ENCODE assay signal across 26 cellular contexts in genomic region chr6:107728564-107728897, GRCh38.
DNase-seq lines count a peak whose midpoint lies in the region; ATAC-seq and TF ChIP-seq lines count a peak whose summit lies in the region.
"Had no signal": no experiment of that assay in that cellular context is flagged by ENCODE, and none has a peak within 500 bp of the region (broad histone marks: within the 10 kb centered on the region; RNA-seq: fewer than 3 reads in every experiment).

No MANE protein-coding gene starts in this region.

- H3K27me3 Mint-ChIP-seq in natural killer cell treated with Interleukin-12 subunit alpha and Interleukin-12 subunit beta and Interleukin-15 and Interleukin-18, amount 100 ng/mL, for 72 hours: no peaks in the 10 kb centered on the region
- no peaks in the 10 kb centered on the region for H3K27me3 Mint-ChIP-seq in natural killer cell (ENCODE audit: low read depth in 2 of 2)
- no peaks in the 10 kb centered on the region for H3K27me3 Mint-ChIP-seq in effector memory CD8-positive, alpha-beta T cell
- H3K27me3 Mint-ChIP-seq: activated CD4-positive, alpha-beta memory T cell treated with anti-CD3 and anti-CD28 coated beads for 36 hours; activated naive CD8-positive, alpha-beta T cell treated with anti-CD3 and anti-CD28 coated beads for 36 hours had no signal

- no peak overlapping the region for H3K27ac ChIP-seq in PC-9
- H3K27ac ChIP-seq: neural progenitor cell, pancreas, skin epidermis, suprapubic skin, upper lobe of left lung had no signal

- H3K27ac Mint-ChIP-seq in natural killer cell treated with Interleukin-12 subunit alpha and Interleukin-12 subunit beta and Interleukin-15 and Interleukin-18, amount 100 ng/mL, for 72 hours: no peak overlapping the region
- H3K27ac Mint-ChIP-seq in natural killer cell: no peak overlapping the region
- peak overlapping the region in 1 of 2 donors; percentile 69 for H3K27ac Mint-ChIP-seq in effector memory CD8-positive, alpha-beta T cell
- H3K27ac Mint-ChIP-seq: activated CD4-positive, alpha-beta memory T cell treated with anti-CD3 and anti-CD28 coated beads for 36 hours; HFFc6; neural progenitor cell had no signal

- H3K9me3 ChIP-seq in PC-9 (ENCODE audit: insufficient read depth, low read depth): no peaks in the 10 kb centered on the region
- H3K9me3 ChIP-seq: pancreas, suprapubic skin, upper lobe of left lung had no signal

- peaks cover 32 to 65% of the 10 kb centered on the region in 2 donors for H3K4me1 Mint-ChIP-seq in natural killer cell treated with Interleukin-12 subunit alpha and Interleukin-12 subunit beta and Interleukin-15 and Interleukin-18, amount 100 ng/mL, for 72 hours (ENCODE audit: low read depth in 2 of 2)
- H3K4me1 Mint-ChIP-seq in natural killer cell: peaks cover 36 to 53% of the 10 kb centered on the region in 2 donors
- H3K4me1 Mint-ChIP-seq in effector memory CD8-positive, alpha-beta T cell (ENCODE audit: low read depth in 2 of 2): peaks cover 59 to 67% of the 10 kb centered on the region in 2 donors

- H4K20me1 ChIP-seq in PC-9 (ENCODE audit: insufficient read depth): no peaks in the 10 kb centered on the region

- H3F3A ChIP-seq in PC-9 (ENCODE audit: insufficient read depth, low read depth): no peaks in the 10 kb centered on the region

- peaks cover 56% of the 10 kb centered on the region for H3K27me3 ChIP-seq in PC-9 (ENCODE audit: insufficient read depth, low read depth)
- H3K27me3 ChIP-seq: neural progenitor cell, pancreas, upper lobe of left lung had no signal

- no peak overlapping the region for H2AFZ ChIP-seq in PC-9
- H2AFZ ChIP-seq: neural progenitor cell had no signal

- no peaks in the 10 kb centered on the region for H3K79me2 ChIP-seq in PC-9 (ENCODE audit: low read depth)

- no peak for TF ChIP-seq CTCF in natural killer cell (IDR thresholded peaks at IDR 0.05)
- TF ChIP-seq CTCF in PC-9 (conservative IDR thresholded peaks at IDR 0.05): no peak

- H3K4me3 ChIP-seq in PC-9: no peak overlapping the region
- H3K4me3 ChIP-seq: neural progenitor cell, pancreas, skin epidermis, suprapubic skin, upper lobe of left lung had no signal

- H3K9me3 Mint-ChIP-seq in natural killer cell treated with Interleukin-12 subunit alpha and Interleukin-12 subunit beta and Interleukin-15 and Interleukin-18, amount 100 ng/mL, for 72 hours: no peaks in the 10 kb centered on the region
- no peaks in the 10 kb centered on the region for H3K9me3 Mint-ChIP-seq in natural killer cell
- no peaks in the 10 kb centered on the region for H3K9me3 Mint-ChIP-seq in effector memory CD8-positive, alpha-beta T cell
- H3K9me3 Mint-ChIP-seq: activated CD4-positive, alpha-beta memory T cell treated with anti-CD3 and anti-CD28 coated beads for 36 hours; activated naive CD8-positive, alpha-beta T cell treated with anti-CD3 and anti-CD28 coated beads for 36 hours; HFFc6; immature natural killer cell; neural progenitor cell had no signal

- peak overlapping the region; percentile 92 for H3K4me3 Mint-ChIP-seq in natural killer cell treated with Interleukin-12 subunit alpha and Interleukin-12 subunit beta and Interleukin-15 and Interleukin-18, amount 100 ng/mL, for 72 hours
- H3K4me3 Mint-ChIP-seq in natural killer cell: no peak overlapping the region
- peak overlapping the region; percentile 86 to 97 for H3K4me3 Mint-ChIP-seq in effector memory CD8-positive, alpha-beta T cell
- H3K4me3 Mint-ChIP-seq: activated CD4-positive, alpha-beta memory T cell treated with anti-CD3 and anti-CD28 coated beads for 36 hours; HFFc6; immature natural killer cell; neural progenitor cell had no signal

- CTCF ChIA-PET in PC-9 (lab: Charles Lee): no interaction called here

- BruUV-seq in PC-9 (replicated peaks; lab: Mats Ljungman, UMichigan): no TSS peak

- H3K4me2 ChIP-seq in PC-9: no peak overlapping the region
- H3K4me2 ChIP-seq: neural progenitor cell had no signal

- H3K36me3 Mint-ChIP-seq in natural killer cell treated with Interleukin-12 subunit alpha and Interleukin-12 subunit beta and Interleukin-15 and Interleukin-18, amount 100 ng/mL, for 72 hours: no peaks in the 10 kb centered on the region
- no peaks in the 10 kb centered on the region for H3K36me3 Mint-ChIP-seq in natural killer cell
- H3K36me3 Mint-ChIP-seq in effector memory CD8-positive, alpha-beta T cell (ENCODE audit: insufficient read depth): peaks cover 32% of the 10 kb centered on the region
- H3K36me3 Mint-ChIP-seq: activated CD4-positive, alpha-beta memory T cell treated with anti-CD3 and anti-CD28 coated beads for 36 hours; neural progenitor cell had no signal

- DNase-seq in NCI-H1092 treated with DMSO at 0.1 percent for 48 hours (lab: John Stamatoyannopoulos, UW) (peak; percentile 49), NCI-H1092 (lab: John Stamatoyannopoulos, UW) (no peak), natural killer cell (no peak), PC-9 (no peak), left ventricle myocardium superior (no peak)
- no peak for DNase-seq in natural killer cell treated with Interleukin-12 subunit alpha and Interleukin-12 subunit beta and Interleukin-15 and Interleukin-18, amount 100 ng/mL, for 72 hours (ENCODE audit: low spot score)
- no peak for DNase-seq in effector memory CD8-positive, alpha-beta T cell
- DNase-seq: activated CD4-positive, alpha-beta memory T cell treated with anti-CD3 and anti-CD28 coated beads for 36 hours; activated CD4-positive, CD25-positive, alpha-beta regulatory T cell; activated naive CD8-positive, alpha-beta T cell treated with anti-CD3 and anti-CD28 coated beads for 36 hours; anterior cingulate cortex; HFFc6; hypothalamus; immature natural killer cell; left cardiac atrium; NCI-H1930; NCI-H446; pancreas; retina; stimulated activated naive CD4-positive, alpha-beta T cell treated with Interleukin-2 at 50 U/mL for 16 hours; T-helper 1 cell; upper lobe of left lung had no signal

- ATAC-seq in natural killer cell treated with Interleukin-12 subunit alpha and Interleukin-12 subunit beta and Interleukin-15 and Interleukin-18, amount 100 ng/mL, for 72 hours: no peak
- ATAC-seq in natural killer cell (no peak), HG02759 (IDR thresholded peaks at IDR 0.05; ENCODE audit: unreplicated experiment) (no peak), left ventricle myocardium superior (no peak)
- no peak for ATAC-seq in effector memory CD8-positive, alpha-beta T cell (replicated peaks)
- ATAC-seq: left cardiac atrium had no signal

- H3K36me3 ChIP-seq in PC-9 (ENCODE audit: low read depth): no peaks in the 10 kb centered on the region
- H3K36me3 ChIP-seq: neural progenitor cell, pancreas, suprapubic skin, upper lobe of left lung had no signal

- H3K4me1 ChIP-seq in PC-9 (replicated peaks; ENCODE audit: insufficient read depth): no peaks in the 10 kb centered on the region
- H3K4me1 ChIP-seq: suprapubic skin had no signal

- POLR2A ChIA-PET in PC-9 (lab: Charles Lee; ENCODE audit: unreplicated experiment): no interaction called here

- H3K9me2 ChIP-seq in PC-9 (ENCODE audit: insufficient read depth): no peaks in the 10 kb centered on the region

- intact Hi-C loops in natural killer cell (cut with micrococcal nuclease): no loop called here
- intact Hi-C loops in PC-9 (cut with micrococcal nuclease; ENCODE audit: unreplicated experiment): no loop called here
- intact Hi-C loops in left ventricle myocardium superior (cut with micrococcal nuclease): no loop called here
